9 cellular contexts compared by ENCODE assay signal in the genomic region with DNA sequence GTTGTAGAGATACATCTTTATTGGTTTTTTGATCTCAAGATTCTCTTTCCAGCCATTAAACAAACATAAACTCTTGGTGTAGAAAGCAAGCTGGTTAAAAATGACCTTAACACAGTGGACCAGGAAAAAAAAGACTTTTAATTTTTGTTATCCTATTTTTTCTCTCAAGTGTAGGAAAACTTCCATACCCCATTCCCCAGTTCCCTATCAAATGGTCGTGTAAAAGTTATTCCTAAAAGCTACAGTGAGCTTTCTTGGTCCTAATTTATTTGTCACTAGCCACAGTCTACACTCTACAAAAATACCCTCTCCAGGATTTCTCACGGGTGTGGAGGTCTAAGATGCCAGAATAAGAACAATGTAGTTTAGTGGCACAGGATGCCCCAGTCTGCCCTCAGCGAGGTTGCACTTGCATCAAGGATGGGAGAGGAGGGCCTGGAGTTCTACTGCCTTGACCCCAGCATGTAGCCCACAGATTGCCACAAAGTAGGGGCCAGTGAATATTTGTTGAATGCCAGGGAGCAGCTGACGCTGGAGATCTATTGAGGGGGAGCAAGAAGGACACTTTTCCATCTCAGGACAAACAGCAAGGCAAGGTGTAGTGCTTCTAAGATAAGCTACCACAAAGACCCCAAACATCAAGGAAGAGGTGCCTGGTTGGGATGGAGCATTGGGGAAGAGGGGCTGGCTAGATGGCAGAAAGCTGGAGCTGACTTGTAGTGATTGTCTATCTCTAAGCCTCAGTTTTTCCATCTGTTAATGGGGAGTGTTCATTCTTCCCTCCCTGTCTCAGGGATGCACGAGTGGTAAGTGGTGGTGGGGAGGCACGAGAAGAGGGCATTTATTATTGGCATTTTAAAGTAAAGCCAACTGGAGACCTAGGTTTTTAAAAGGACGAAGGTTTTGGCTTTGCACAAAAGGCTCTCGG. TPM values are rescaled to one million over a fixed set of nuclear protein-coding genes. Genes with fewer than 3 reads are reported as not detected.
DNase-seq lines count a peak whose midpoint lies in the region; ATAC-seq and TF ChIP-seq lines count a peak whose summit lies in the region.
"Had no signal": no experiment of that assay in that cellular context is flagged by ENCODE, and none has a peak within 500 bp of the region (broad histone marks: within the 10 kb centered on the region; RNA-seq: fewer than 3 reads in every experiment).

No MANE protein-coding gene starts in this region.

- 52% methylated on average over 8 of the region's 8 CpGs for WGBS in HUES64

- H3K4me3 Mint-ChIP-seq in CD4-positive, CD25-positive, alpha-beta regulatory T cell, result peak overlapping the region; percentile 60 to 83 (median 63)
- peak overlapping the region in 9 of 10 donors; percentile 43 to 77 (median 67) for H3K4me3 Mint-ChIP-seq in naive thymus-derived CD4-positive, alpha-beta T cell

- H3K27ac Mint-ChIP-seq in CD4-positive, CD25-positive, alpha-beta regulatory T cell, result no peak overlapping the region
- peak overlapping the region in 1 of 9 donors; percentile 51 for H3K27ac Mint-ChIP-seq in naive thymus-derived CD4-positive, alpha-beta T cell

- peaks cover 31% of the 10 kb centered on the region for H3K27me3 ChIP-seq in CD4-positive, CD25-positive, alpha-beta regulatory T cell (ENCODE audit: control insufficient read depth, insufficient read depth, low read length)
- H3K27me3 ChIP-seq in HUES64 (ENCODE audit: insufficient read depth, low read length), result peaks cover 31% of the 10 kb centered on the region
- H3K27me3 ChIP-seq in duodenal mucosa (ENCODE audit: control insufficient read depth in 1 of 2, insufficient read depth in 2 of 2, low read length in 2 of 2), result peaks cover 7 to 16% of the 10 kb centered on the region in 2 donors
- H3K27me3 ChIP-seq in naive thymus-derived CD4-positive, alpha-beta T cell (ENCODE audit: control insufficient read depth in 2 of 2, insufficient read depth in 2 of 2, low read length in 2 of 2), result peaks cover 3 to 5% of the 10 kb centered on the region in 2 donors

- H3K4me1 Mint-ChIP-seq in CD4-positive, CD25-positive, alpha-beta regulatory T cell, result peaks cover 0 to 11% (median 3%) of the 10 kb centered on the region in 4 donors
- peaks cover 0 to 10% (median 7%) of the 10 kb centered on the region in 7 donors for H3K4me1 Mint-ChIP-seq in naive thymus-derived CD4-positive, alpha-beta T cell

- no peaks in the 10 kb centered on the region for H3K36me3 Mint-ChIP-seq in CD4-positive, CD25-positive, alpha-beta regulatory T cell
- H3K36me3 Mint-ChIP-seq in naive thymus-derived CD4-positive, alpha-beta T cell, result no peaks in the 10 kb centered on the region

- ATAC-seq in CD4-positive, CD25-positive, alpha-beta regulatory T cell (ENCODE audit: low read depth in 2 of 2), result no peak
- no peak for ATAC-seq in naive thymus-derived CD4-positive, alpha-beta T cell

- no peak overlapping the region for H3K4me3 ChIP-seq in CD4-positive, CD25-positive, alpha-beta regulatory T cell (ENCODE audit: low read depth, low read length)
- peak overlapping the region; percentile 82 for H3K4me3 ChIP-seq in HUES64 (ENCODE audit: low read length)
- peak overlapping the region; percentile 74 to 81 for H3K4me3 ChIP-seq in duodenal mucosa (ENCODE audit: low read depth in 1 of 2, low read length in 2 of 2)
- no peak overlapping the region for H3K4me3 ChIP-seq in naive thymus-derived CD4-positive, alpha-beta T cell (ENCODE audit: low read length)

- POLR2A ChIA-PET in naive thymus-derived CD4-positive, alpha-beta T cell (lab: Charles Lee), result interaction anchor here (0.8 to 1.2 kb wide), 2 partner anchors 27 to 82 kb away, joined by 3 read pairs; no protein-coding TSS in a partner anchor
- POLR2A ChIA-PET in RWPE1 (lab: Yijun Ruan, JAX; ENCODE audit: low non-redundant PET), result interaction anchor here (0.5 kb wide), 1 partner anchor 53 kb away, joined by 3 read pairs; no protein-coding TSS in a partner anchor

- TF ChIP-seq CTCF in RWPE1 (conservative IDR thresholded peaks at IDR 0.05; ENCODE audit: low read depth), result no peak

- H3K9me3 Mint-ChIP-seq in CD4-positive, CD25-positive, alpha-beta regulatory T cell, result peaks cover 0 to 1% (median 0%) of the 10 kb centered on the region in 7 donors
- H3K9me3 Mint-ChIP-seq in naive thymus-derived CD4-positive, alpha-beta T cell, result peaks cover 0 to 2% (median 0%) of the 10 kb centered on the region in 11 donors

- no peaks in the 10 kb centered on the region for H3K36me3 ChIP-seq in CD4-positive, CD25-positive, alpha-beta regulatory T cell (ENCODE audit: control insufficient read depth, insufficient read depth, low read length)
- H3K36me3 ChIP-seq in HUES64 (ENCODE audit: insufficient read depth, low read length), result no peaks in the 10 kb centered on the region; the same call in 1 of the 2 replicates
- peaks cover 0 to 9% of the 10 kb centered on the region in 2 donors for H3K36me3 ChIP-seq in duodenal mucosa (ENCODE audit: control insufficient read depth in 1 of 2, insufficient read depth in 2 of 2, low read length in 2 of 2)
- no peaks in the 10 kb centered on the region for H3K36me3 ChIP-seq in naive thymus-derived CD4-positive, alpha-beta T cell (ENCODE audit: control insufficient read depth in 2 of 3, insufficient read depth in 3 of 3, low read length in 3 of 3)
- H3K36me3 ChIP-seq: MG63 had no signal

- no peaks in the 10 kb centered on the region for H3K9me3 ChIP-seq in CD4-positive, CD25-positive, alpha-beta regulatory T cell (ENCODE audit: control insufficient read depth in 2 of 2, low read length in 2 of 2)
- H3K9me3 ChIP-seq in HUES64 (ENCODE audit: insufficient read depth, low read depth, low read length), result no peaks in the 10 kb centered on the region
- no peaks in the 10 kb centered on the region for H3K9me3 ChIP-seq in duodenal mucosa (ENCODE audit: control insufficient read depth in 1 of 2, low read length in 2 of 2)
- no peaks in the 10 kb centered on the region for H3K9me3 ChIP-seq in naive thymus-derived CD4-positive, alpha-beta T cell (ENCODE audit: control insufficient read depth in 2 of 3, low read length in 3 of 3)
- H3K9me3 ChIP-seq: MG63 had no signal

- H3K27me3 Mint-ChIP-seq in CD4-positive, CD25-positive, alpha-beta regulatory T cell, result peaks cover 78% of the 10 kb centered on the region
- H3K27me3 Mint-ChIP-seq in naive thymus-derived CD4-positive, alpha-beta T cell, result peaks cover 33 to 73% (median 35%) of the 10 kb centered on the region in 5 donors

- H3K4me1 ChIP-seq in CD4-positive, CD25-positive, alpha-beta regulatory T cell (ENCODE audit: control insufficient read depth, insufficient read depth, low read length, poor library complexity, severe bottlenecking), result peaks cover 17% of the 10 kb centered on the region
- H3K4me1 ChIP-seq in HUES64 (ENCODE audit: insufficient read depth, low read length), result peaks cover 47% of the 10 kb centered on the region
- peaks cover 25 to 26% of the 10 kb centered on the region in 2 donors for H3K4me1 ChIP-seq in duodenal mucosa (ENCODE audit: control insufficient read depth in 1 of 2, insufficient read depth in 2 of 2, low read length in 2 of 2)
- peaks cover 0 to 8% of the 10 kb centered on the region in 2 donors for H3K4me1 ChIP-seq in naive thymus-derived CD4-positive, alpha-beta T cell (ENCODE audit: control insufficient read depth in 2 of 2, insufficient read depth in 2 of 2, low read length in 2 of 2)

- intact Hi-C loops in naive thymus-derived CD4-positive, alpha-beta T cell (cut with micrococcal nuclease), result loop anchor here (5.0 kb wide), 2 partner anchors 132 to 208 kb away; partner anchors contain the start of gene HPCAL4 (in 1 of the 2)

- no peak for DNase-seq in CD4-positive, CD25-positive, alpha-beta regulatory T cell
- DNase-seq in naive thymus-derived CD4-positive, alpha-beta T cell, result no peak
- DNase-seq in RWPE1 (ENCODE audit: low spot score) (no peak), NCI-H1105 (lab: John Stamatoyannopoulos, UW) (no peak), GM03348 (ENCODE audit: low spot score) (no peak), NOMO-1 treated with DMSO at 0.1 percent for 48 hours (lab: John Stamatoyannopoulos, UW; ENCODE audit: unreplicated experiment) (no peak)

- CTCF ChIA-PET in naive thymus-derived CD4-positive, alpha-beta T cell (lab: Charles Lee), result interaction anchor here (0.7 to 6.5 kb wide), 3 partner anchors 19 to 83 kb away, joined by 3 to 67 read pairs (median 3); no protein-coding TSS in a partner anchor
- CTCF ChIA-PET in RWPE1 (lab: Yijun Ruan, JAX), result interaction anchor here (2.2 kb wide), 1 partner anchor 20 kb away, joined by 7 read pairs; no protein-coding TSS in a partner anchor

- H3K9ac ChIP-seq in HUES64 (ENCODE audit: low read depth, low read length) (peak overlapping the region; percentile 74), duodenal mucosa (ENCODE audit: low read depth in 1 of 2, low read length in 2 of 2) (peak overlapping the region; percentile 69 to 77)

- no peak overlapping the region for H3K27ac ChIP-seq in CD4-positive, CD25-positive, alpha-beta regulatory T cell (ENCODE audit: insufficient read depth, low read length, poor library complexity, severe bottlenecking)
- H3K27ac ChIP-seq in HUES64 (ENCODE audit: low read depth, low read length) (no peak overlapping the region; the same call in 1 of the 2 replicates), duodenal mucosa (ENCODE audit: low read depth, low read length) (no peak overlapping the region), RWPE1 (no peak overlapping the region)
- H3K27ac ChIP-seq in naive thymus-derived CD4-positive, alpha-beta T cell (ENCODE audit: low read depth, low read length), result no peak overlapping the region

RNA-seq across cellular contexts. Expression of gene MYCL, which starts 1.8 kb away (rescaled TPM):
- total RNA-seq in CD4-positive, CD25-positive, alpha-beta regulatory T cell, result not detected
- polyA plus RNA-seq in CD4-positive, CD25-positive, alpha-beta regulatory T cell, result under 1 TPM in 1 of 4 donors, not detected in 3; 0.13 TPM
- polyA plus RNA-seq in HUES64 (2013, experiment 1 of 2), result 23.9 TPM
- 29.6 TPM for polyA plus RNA-seq in HUES64 (2013, experiment 2 of 2)
- 1 to 10 TPM in 2 of 5 experiments, under 1 TPM in 2, not detected in 1; 0.30 to 8.1 (median 0.83) TPM for total RNA-seq in naive thymus-derived CD4-positive, alpha-beta T cell
- under 1 TPM in 1 of 2 donors, not detected in 1; 0.05 TPM for polyA plus RNA-seq in naive thymus-derived CD4-positive, alpha-beta T cell

RNA-seq across cellular contexts. Expression of gene TRIT1, which starts 16.6 kb away (rescaled TPM):
- 13.7 TPM for total RNA-seq in CD4-positive, CD25-positive, alpha-beta regulatory T cell
- polyA plus RNA-seq in CD4-positive, CD25-positive, alpha-beta regulatory T cell, result 10 to 100 TPM in 3 of 4 donors, 1 to 10 TPM in 1; 9.4 to 14.7 (median 12.4) TPM
- 28.1 TPM for polyA plus RNA-seq in HUES64 (2013, experiment 1 of 2)
- polyA plus RNA-seq in HUES64 (2013, experiment 2 of 2), result 30.0 TPM
- 10 to 100 TPM; 12.4 to 21.7 (median 19.5) TPM for total RNA-seq in naive thymus-derived CD4-positive, alpha-beta T cell
- polyA plus RNA-seq in naive thymus-derived CD4-positive, alpha-beta T cell, result 10 to 100 TPM in 1 of 2 donors, 1 to 10 TPM in 1; 8.2 to 14.5 TPM

RNA-seq across cellular contexts. Expression of gene MFSD2A, which starts 55.1 kb away (rescaled TPM):
- total RNA-seq in CD4-positive, CD25-positive, alpha-beta regulatory T cell, result 3.7 TPM
- under 1 TPM in 2 of 4 donors, not detected in 2; 0.27 to 0.39 TPM for polyA plus RNA-seq in CD4-positive, CD25-positive, alpha-beta regulatory T cell
- 15.0 TPM for polyA plus RNA-seq in HUES64 (2013, experiment 1 of 2)
- polyA plus RNA-seq in HUES64 (2013, experiment 2 of 2), result 15.3 TPM
- 1 to 10 TPM in 4 of 5 experiments, under 1 TPM in 1; 0.70 to 8.7 (median 4.4) TPM for total RNA-seq in naive thymus-derived CD4-positive, alpha-beta T cell
- polyA plus RNA-seq in naive thymus-derived CD4-positive, alpha-beta T cell, result under 1 TPM; 0.14 to 0.43 TPM

Comparison
In these comparisons a context has a peak if more than half of its experiments do, and no peak if none do; other contexts are left out.
1. H3K4me3 ChIP-seq: peak in HUES64 (single experiment) and duodenal mucosa (2 of 2); none in CD4-positive, CD25-positive, alpha-beta regulatory T cell (single experiment) and naive thymus-derived CD4-positive, alpha-beta T cell (single experiment).